ENCODE assay signal across 13 cellular contexts in the genomic region with DNA sequence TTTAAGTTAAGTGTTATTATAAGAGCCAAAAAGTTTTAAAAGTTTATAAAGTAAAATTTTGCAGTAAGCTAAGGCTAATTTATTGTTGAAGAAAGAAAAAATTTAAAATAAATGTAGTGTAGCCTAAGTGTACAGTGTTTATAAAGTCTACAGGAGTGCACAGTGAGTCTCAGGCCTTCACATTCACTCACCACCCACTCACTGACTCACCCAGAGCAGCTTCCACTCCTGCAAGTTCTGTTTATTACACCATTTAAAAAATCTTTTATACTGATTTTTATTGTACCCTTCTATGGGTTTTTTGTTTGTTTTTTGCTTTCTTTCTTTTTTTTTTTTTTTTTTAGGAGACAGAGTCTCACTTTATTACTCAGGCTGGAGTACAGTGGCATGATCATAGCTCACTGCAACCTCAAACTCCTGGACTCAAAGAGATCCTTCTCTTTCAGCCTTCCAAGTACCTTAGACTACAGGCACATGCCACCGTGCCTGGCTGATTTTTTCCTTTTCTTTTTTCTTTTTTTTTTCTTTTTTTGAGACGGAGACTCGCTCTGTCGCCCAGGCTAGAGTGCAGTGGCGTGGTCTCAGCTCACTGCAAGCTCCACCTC. TPM values are rescaled to one million over a fixed set of nuclear protein-coding genes. Genes with fewer than 3 reads are reported as not detected.
DNase-seq lines count a peak whose midpoint lies in the region; ATAC-seq and TF ChIP-seq lines count a peak whose summit lies in the region.
"Had no signal": no experiment of that assay in that cellular context is flagged by ENCODE, and none has a peak within 500 bp of the region (broad histone marks: within the 10 kb centered on the region; RNA-seq: fewer than 3 reads in every experiment).

No MANE protein-coding gene starts in this region.

- POLR2A ChIA-PET in activated CD4-positive, alpha-beta memory T cell treated with anti-CD3 and anti-CD28 coated beads for 36 hours (lab: Charles Lee) = no interaction called here
- POLR2A ChIA-PET in activated CD4-positive, alpha-beta memory T cell treated with anti-CD3 and anti-CD28 coated beads, Interleukin-2, amount 10 ng/mL, durations not matched to agents 7 days and 5 days (lab: Charles Lee) = no interaction called here

- H3K4me3 ChIP-seq in MG63 (no peak overlapping the region), esophagus squamous epithelium (no peak overlapping the region), skeletal muscle cell (ENCODE audit: low read depth, low read length) (no peak overlapping the region)
- H3K4me3 ChIP-seq: skin epidermis had no signal

- no peak overlapping the region for H3K27ac Mint-ChIP-seq in activated CD4-positive, alpha-beta memory T cell treated with anti-CD3 and anti-CD28 coated beads for 36 hours
- no peak overlapping the region for H3K27ac Mint-ChIP-seq in activated CD4-positive, alpha-beta memory T cell treated with anti-CD3 and anti-CD28 coated beads, Interleukin-2, amount 10 ng/mL, durations not matched to agents 7 days and 5 days

- TF ChIP-seq POLR2A in esophagus squamous epithelium (IDR thresholded peaks at IDR 0.05) = no peak

- H3K27ac ChIP-seq in esophagus squamous epithelium = peak overlapping the region in 3 of 4 donors; percentile 33 to 76 (median 58)

- peak; percentile 28 for DNase-seq in activated CD4-positive, alpha-beta memory T cell treated with anti-CD3 and anti-CD28 coated beads for 36 hours
- DNase-seq in activated CD4-positive, alpha-beta memory T cell treated with anti-CD3 and anti-CD28 coated beads, Interleukin-2, amount 10 ng/mL, durations not matched to agents 7 days and 5 days = no peak
- DNase-seq in MG63 (peak; percentile 73), esophagus squamous epithelium (lab: John Stamatoyannopoulos, UW) (no peak), skeletal muscle cell (ENCODE audit: low read depth) (peak; percentile 36), SW 1271 (lab: John Stamatoyannopoulos, UW) (no peak), foreskin melanocyte (no peak)
- DNase-seq: activated naive CD4-positive, alpha-beta T cell; mesendoderm; SIG-M5 had no signal

- ATAC-seq in GM18498 (IDR thresholded peaks at IDR 0.05; ENCODE audit: unreplicated experiment) = no peak

- H3K27me3 Mint-ChIP-seq in activated CD4-positive, alpha-beta memory T cell treated with anti-CD3 and anti-CD28 coated beads for 36 hours = peaks cover 5% of the 10 kb centered on the region
- H3K27me3 Mint-ChIP-seq in activated CD4-positive, alpha-beta memory T cell treated with anti-CD3 and anti-CD28 coated beads, Interleukin-2, amount 10 ng/mL, durations not matched to agents 7 days and 5 days = no peaks in the 10 kb centered on the region

- H3K4me1 ChIP-seq in esophagus squamous epithelium = peaks cover 0 to 59% (median 5%) of the 10 kb centered on the region in 3 donors

- H3K4me3 Mint-ChIP-seq in activated CD4-positive, alpha-beta memory T cell treated with anti-CD3 and anti-CD28 coated beads for 36 hours = no peak overlapping the region
- H3K4me3 Mint-ChIP-seq in activated CD4-positive, alpha-beta memory T cell treated with anti-CD3 and anti-CD28 coated beads, Interleukin-2, amount 10 ng/mL, durations not matched to agents 7 days and 5 days = no peak overlapping the region

- TF ChIP-seq CTCF in esophagus squamous epithelium (IDR thresholded peaks at IDR 0.05) = no peak

- no peaks in the 10 kb centered on the region for H3K4me1 Mint-ChIP-seq in activated CD4-positive, alpha-beta memory T cell treated with anti-CD3 and anti-CD28 coated beads for 36 hours (ENCODE audit: low read depth)
- no peaks in the 10 kb centered on the region for H3K4me1 Mint-ChIP-seq in activated CD4-positive, alpha-beta memory T cell treated with anti-CD3 and anti-CD28 coated beads, Interleukin-2, amount 10 ng/mL, durations not matched to agents 7 days and 5 days

- H3K36me3 Mint-ChIP-seq in activated CD4-positive, alpha-beta memory T cell treated with anti-CD3 and anti-CD28 coated beads for 36 hours = peaks cover 2% of the 10 kb centered on the region
- peaks cover 4% of the 10 kb centered on the region for H3K36me3 Mint-ChIP-seq in activated CD4-positive, alpha-beta memory T cell treated with anti-CD3 and anti-CD28 coated beads, Interleukin-2, amount 10 ng/mL, durations not matched to agents 7 days and 5 days (ENCODE audit: low read depth)

- CTCF ChIA-PET in activated CD4-positive, alpha-beta memory T cell treated with anti-CD3 and anti-CD28 coated beads for 36 hours (lab: Charles Lee) = interaction anchor here (1.7 kb wide), 1 partner anchor 249 kb away, joined by 4 read pairs; no protein-coding TSS in a partner anchor
- CTCF ChIA-PET in activated CD4-positive, alpha-beta memory T cell treated with anti-CD3 and anti-CD28 coated beads, Interleukin-2, amount 10 ng/mL, durations not matched to agents 7 days and 5 days (lab: Charles Lee) = interaction anchor here (0.7 kb wide), 1 partner anchor 388 kb away, joined by 4 read pairs; no protein-coding TSS in a partner anchor

- H3K36me3 ChIP-seq in MG63 = no peaks in the 10 kb centered on the region
- no peaks in the 10 kb centered on the region for H3K36me3 ChIP-seq in esophagus squamous epithelium

- peaks cover 5% of the 10 kb centered on the region for H3K9me3 Mint-ChIP-seq in activated CD4-positive, alpha-beta memory T cell treated with anti-CD3 and anti-CD28 coated beads for 36 hours
- H3K9me3 Mint-ChIP-seq in activated CD4-positive, alpha-beta memory T cell treated with anti-CD3 and anti-CD28 coated beads, Interleukin-2, amount 10 ng/mL, durations not matched to agents 7 days and 5 days = no peaks in the 10 kb centered on the region

- H3K9me3 ChIP-seq in MG63 = peaks cover 4% of the 10 kb centered on the region; the same call in 1 of the 2 replicates
- H3K9me3 ChIP-seq in esophagus squamous epithelium = no peaks in the 10 kb centered on the region

- intact Hi-C loops in activated CD4-positive, alpha-beta memory T cell treated with anti-CD3 and anti-CD28 coated beads for 36 hours (cut with micrococcal nuclease) = no loop called here
- intact Hi-C loops in esophagus squamous epithelium (cut with DNase I) = no loop called here

- H3K27me3 ChIP-seq in MG63 (no peaks in the 10 kb centered on the region), esophagus squamous epithelium (no peaks in the 10 kb centered on the region)

- 68 to 74% methylated on average over 3 to 5 of the region's 5 CpGs for WGBS in esophagus squamous epithelium, 2 donors

RNA-seq across cellular contexts. Expression of a gene that starts 25.9 kb away (rescaled TPM):
- total RNA-seq in activated CD4-positive, alpha-beta memory T cell treated with anti-CD3 and anti-CD28 coated beads for 36 hours = not detected
- total RNA-seq in activated CD4-positive, alpha-beta memory T cell treated with anti-CD3 and anti-CD28 coated beads, Interleukin-2, amount 10 ng/mL, durations not matched to agents 7 days and 5 days = not detected
- 1.7 TPM in 1 of 2 replicates, not detected in the other for total RNA-seq in MG63 (2014; rRNA removed; shearing (Covaris generic); ENCODE audit: low replicate concordance)
- total RNA-seq in esophagus squamous epithelium = 1,000 to 10,000 TPM; 1,851 to 3,432 (median 2,556) TPM
- total RNA-seq: epithelial cell of proximal tubule had no signal

RNA-seq across cellular contexts. Expression of a gene that starts 32.1 kb away (rescaled TPM):
- 10 to 100 TPM; 86.4 to 87.8 TPM for total RNA-seq in activated CD4-positive, alpha-beta memory T cell treated with anti-CD3 and anti-CD28 coated beads for 36 hours
- total RNA-seq in activated CD4-positive, alpha-beta memory T cell treated with anti-CD3 and anti-CD28 coated beads, Interleukin-2, amount 10 ng/mL, durations not matched to agents 7 days and 5 days = 10 to 100 TPM; 29.0 to 35.1 TPM
- 56.1 and 130 TPM in 2 replicates for total RNA-seq in MG63 (2014; rRNA removed; shearing (Covaris generic); ENCODE audit: low replicate concordance)
- 10 to 100 TPM; 11.8 to 30.6 (median 24.2) TPM for total RNA-seq in esophagus squamous epithelium

RNA-seq across cellular contexts. Expression of a gene that starts 33.1 kb away (rescaled TPM):
- 100 to 1,000 TPM in 1 of 2 experiments, 10 to 100 TPM in 1; 99.1 to 102 TPM for total RNA-seq in activated CD4-positive, alpha-beta memory T cell treated with anti-CD3 and anti-CD28 coated beads for 36 hours
- 10 to 100 TPM; 74.5 to 77.5 TPM for total RNA-seq in activated CD4-positive, alpha-beta memory T cell treated with anti-CD3 and anti-CD28 coated beads, Interleukin-2, amount 10 ng/mL, durations not matched to agents 7 days and 5 days
- total RNA-seq in MG63 (2014; rRNA removed; shearing (Covaris generic); ENCODE audit: low replicate concordance) = 43.5 and 88.0 TPM in 2 replicates
- total RNA-seq in esophagus squamous epithelium = 10 to 100 TPM; 48.0 to 74.5 (median 61.1) TPM

Comparison
In these comparisons a context has a peak if more than half of its experiments do, and no peak if none do; other contexts are left out.
1. DNase-seq: peak in activated CD4-positive, alpha-beta memory T cell treated with anti-CD3 and anti-CD28 coated beads for 36 hours (single experiment), MG63 (single experiment) and skeletal muscle cell (single experiment); none in activated CD4-positive, alpha-beta memory T cell treated with anti-CD3 and anti-CD28 coated beads, Interleukin-2, amount 10 ng/mL, durations not matched to agents 7 days and 5 days (single experiment), esophagus squamous epithelium (single experiment), SW 1271 (0 of 2) and foreskin melanocyte (single experiment).
2. RNA of a gene that starts 25.9 kb away (total RNA-seq): 1,851 to 3,432 TPM in esophagus squamous epithelium; not detected in activated CD4-positive, alpha-beta memory T cell treated with anti-CD3 and anti-CD28 coated beads for 36 hours, not detected in activated CD4-positive, alpha-beta memory T cell treated with anti-CD3 and anti-CD28 coated beads, Interleukin-2, amount 10 ng/mL, durations not matched to agents 7 days and 5 days and 1.7 TPM in MG63; every median in the first group is over 100 times any median in the second.